Comparison of ENCODE assay signal across 8 cellular contexts in the genomic region with DNA sequence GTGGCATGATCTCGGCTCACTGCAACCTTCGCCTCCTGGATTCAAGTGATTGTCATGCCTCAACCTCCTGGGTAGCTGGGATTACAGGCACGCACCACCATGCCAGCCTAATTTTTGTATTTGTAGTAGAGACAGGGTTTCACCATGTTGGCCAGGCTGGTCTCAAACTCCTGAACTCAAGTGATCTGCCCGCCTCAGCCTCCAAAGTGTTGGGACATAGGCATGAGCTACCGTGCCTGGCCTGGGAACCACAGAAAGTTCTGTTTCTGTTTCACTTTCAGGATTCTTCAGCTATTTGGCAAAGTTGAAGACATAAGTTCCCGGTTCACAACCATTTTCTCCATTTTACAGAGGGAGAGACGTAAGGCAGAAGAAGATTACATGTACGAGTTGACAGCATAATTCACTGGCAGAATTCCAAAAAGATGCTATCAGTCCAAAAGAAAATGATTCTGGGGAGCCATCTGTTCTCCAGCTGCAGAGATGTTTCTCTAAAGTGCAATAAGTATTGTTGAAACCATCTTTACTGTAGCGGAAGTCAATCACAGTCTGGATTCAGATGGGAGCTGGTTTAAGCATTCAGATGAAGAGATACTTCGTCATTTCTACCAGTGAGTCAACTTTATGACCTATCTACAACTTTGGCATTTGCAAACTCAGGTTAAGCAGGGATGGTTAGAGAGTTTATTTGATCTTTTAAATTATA. TPM values are rescaled to one million over a fixed set of nuclear protein-coding genes. Genes with fewer than 3 reads are reported as not detected.
DNase-seq lines count a peak whose midpoint lies in the region; ATAC-seq and TF ChIP-seq lines count a peak whose summit lies in the region.

No MANE protein-coding gene starts in this region.

- peaks cover 15% of the 10 kb centered on the region for H3K4me1 Mint-ChIP-seq in activated CD4-positive, alpha-beta T cell treated with anti-CD3 and anti-CD28 coated beads for 36 hours
- H3K4me1 Mint-ChIP-seq in T-helper 17 cell, result peaks cover 8% of the 10 kb centered on the region
- peaks cover 15% of the 10 kb centered on the region for H3K4me1 Mint-ChIP-seq in stimulated activated naive CD8-positive, alpha-beta T cell treated with anti-CD3 and anti-CD28 coated beads, Interleukin-15, amount 100 ng/mL, for 72 hours

- peak overlapping the region; percentile 77 for H3K27ac Mint-ChIP-seq in activated CD4-positive, alpha-beta T cell treated with anti-CD3 and anti-CD28 coated beads for 36 hours
- H3K27ac Mint-ChIP-seq in T-helper 17 cell, result peak overlapping the region; percentile 79
- H3K27ac Mint-ChIP-seq in stimulated activated naive CD8-positive, alpha-beta T cell treated with anti-CD3 and anti-CD28 coated beads, Interleukin-15, amount 100 ng/mL, for 72 hours, result peak overlapping the region; percentile 8 to 85

- H3K4me3 ChIP-seq in colonic mucosa (no peak overlapping the region), H7 (ENCODE audit: insufficient read depth, low read depth, low read length) (no peak overlapping the region)

- intact Hi-C loops in activated CD4-positive, alpha-beta T cell treated with anti-CD3 and anti-CD28 coated beads for 36 hours (cut with DNase I, micrococcal nuclease), result no loop called here
- intact Hi-C loops in left ventricle myocardium superior (cut with micrococcal nuclease) (no loop called here), colonic mucosa (cut with DNase I) (no loop called here)

- POLR2A ChIA-PET in activated CD4-positive, alpha-beta T cell treated with anti-CD3 and anti-CD28 coated beads for 36 hours (lab: Charles Lee), result interaction anchor here (2.1 kb wide), 1 partner anchor 9 kb away, joined by 11 read pairs; a partner anchor contains a TSS

- H3K27me3 ChIP-seq in colonic mucosa (no peaks in the 10 kb centered on the region), H7 (ENCODE audit: control insufficient read depth, insufficient read depth, low read length) (no peaks in the 10 kb centered on the region)

- ATAC-seq in activated CD4-positive, alpha-beta T cell treated with anti-CD3 and anti-CD28 coated beads for 36 hours, result peak; percentile 78
- peak; percentile 32 for ATAC-seq in T-helper 17 cell
- ATAC-seq in left ventricle myocardium superior, result peak; percentile 31
- peak; percentile 75 for ATAC-seq in stimulated activated naive CD8-positive, alpha-beta T cell treated with anti-CD3 and anti-CD28 coated beads, Interleukin-15, amount 100 ng/mL, for 72 hours

- H3K9me3 Mint-ChIP-seq in activated CD4-positive, alpha-beta T cell treated with anti-CD3 and anti-CD28 coated beads for 36 hours (ENCODE audit: low read depth), result no peaks in the 10 kb centered on the region
- no peaks in the 10 kb centered on the region for H3K9me3 Mint-ChIP-seq in stimulated activated naive CD8-positive, alpha-beta T cell treated with anti-CD3 and anti-CD28 coated beads, Interleukin-15, amount 100 ng/mL, for 72 hours

- CTCF ChIA-PET in activated CD4-positive, alpha-beta T cell treated with anti-CD3 and anti-CD28 coated beads for 36 hours (lab: Charles Lee), result interaction anchor here (0.6 to 1.6 kb wide), 5 partner anchors 8 to 57 kb away, joined by 3 to 8 read pairs (median 5); no protein-coding TSS in a partner anchor

- H3K36me3 ChIP-seq in colonic mucosa, result no peaks in the 10 kb centered on the region
- H3K36me3 ChIP-seq in H7 (replicated peaks; ENCODE audit: control insufficient read depth, insufficient read depth, low read length), result no peaks in the 10 kb centered on the region

- peak overlapping the region; percentile 26 for H3K4me3 Mint-ChIP-seq in activated CD4-positive, alpha-beta T cell treated with anti-CD3 and anti-CD28 coated beads for 36 hours
- peak overlapping the region; percentile 70 for H3K4me3 Mint-ChIP-seq in T-helper 17 cell
- H3K4me3 Mint-ChIP-seq in stimulated activated naive CD8-positive, alpha-beta T cell treated with anti-CD3 and anti-CD28 coated beads, Interleukin-15, amount 100 ng/mL, for 72 hours, result peak overlapping the region; percentile 28 to 53

- H3K36me3 Mint-ChIP-seq in activated CD4-positive, alpha-beta T cell treated with anti-CD3 and anti-CD28 coated beads for 36 hours (ENCODE audit: low read depth), result no peaks in the 10 kb centered on the region
- no peaks in the 10 kb centered on the region for H3K36me3 Mint-ChIP-seq in T-helper 17 cell (ENCODE audit: low read depth)

- H3K9ac ChIP-seq in colonic mucosa (ENCODE audit: low read depth in 2 of 2, low read length in 2 of 2), result no peak overlapping the region

- H3K4me1 ChIP-seq in colonic mucosa, result no peaks in the 10 kb centered on the region

- no peaks in the 10 kb centered on the region for H3K27me3 Mint-ChIP-seq in activated CD4-positive, alpha-beta T cell treated with anti-CD3 and anti-CD28 coated beads for 36 hours
- no peaks in the 10 kb centered on the region for H3K27me3 Mint-ChIP-seq in T-helper 17 cell
- H3K27me3 Mint-ChIP-seq in stimulated activated naive CD8-positive, alpha-beta T cell treated with anti-CD3 and anti-CD28 coated beads, Interleukin-15, amount 100 ng/mL, for 72 hours, result no peaks in the 10 kb centered on the region

- H3K9me3 ChIP-seq in T-helper 17 cell (ENCODE audit: control insufficient read depth, low read length, poor library complexity, severe bottlenecking), result no peaks in the 10 kb centered on the region
- no peaks in the 10 kb centered on the region for H3K9me3 ChIP-seq in colonic mucosa

- peak; percentile 62 for DNase-seq in activated CD4-positive, alpha-beta T cell treated with anti-CD3 and anti-CD28 coated beads for 36 hours
- DNase-seq in activated CD4-positive, alpha-beta T cell treated with anti-CD3 and anti-CD28 coated beads for 4 hours, result no peak
- DNase-seq in T-helper 17 cell (no peak), left ventricle myocardium superior (no peak), colonic mucosa (no peak), NCI-H1105 treated with DMSO at 0.1 percent for 48 hours (lab: John Stamatoyannopoulos, UW) (no peak), H7 (no peak)
- peak; percentile 10 to 31 for DNase-seq in stimulated activated naive CD8-positive, alpha-beta T cell treated with anti-CD3 and anti-CD28 coated beads, Interleukin-15, amount 100 ng/mL, for 72 hours

- H3K27ac ChIP-seq in colonic mucosa, result no peak overlapping the region

- TF ChIP-seq CTCF in colonic mucosa (IDR thresholded peaks at IDR 0.05), result no peak

RNA-seq across cellular contexts. Expression of a gene that starts 8.1 kb away (rescaled TPM):
- total RNA-seq in activated CD4-positive, alpha-beta T cell treated with anti-CD3 and anti-CD28 coated beads for 36 hours, result 10 to 100 TPM; 64.2 to 75.7 TPM
- total RNA-seq in T-helper 17 cell (10 to 100 TPM; 63.8 to 63.9 TPM), left ventricle myocardium superior (19.9 TPM), colonic mucosa (10 to 100 TPM; 39.7 to 53.3 TPM)
- total RNA-seq in H7 (2014; rRNA removed; shearing (Covaris generic)), result 77.2 and 82.4 TPM in 2 replicates

RNA-seq across cellular contexts. Expression of a gene that starts 39.6 kb away (rescaled TPM):
- total RNA-seq in activated CD4-positive, alpha-beta T cell treated with anti-CD3 and anti-CD28 coated beads for 36 hours, result 100 to 1,000 TPM; 113 to 118 TPM
- total RNA-seq in T-helper 17 cell, result 100 to 1,000 TPM; 107 to 130 TPM
- 59.2 TPM for total RNA-seq in left ventricle myocardium superior
- total RNA-seq in colonic mucosa, result 10 to 100 TPM; 70.6 to 86.2 TPM
- 161 and 167 TPM in 2 replicates for total RNA-seq in H7 (2014; rRNA removed; shearing (Covaris generic))

Comparison
In these comparisons a context has a peak if more than half of its experiments do, and no peak if none do; other contexts are left out.
1. DNase-seq: peak in activated CD4-positive, alpha-beta T cell treated with anti-CD3 and anti-CD28 coated beads for 36 hours (single experiment) and stimulated activated naive CD8-positive, alpha-beta T cell treated with anti-CD3 and anti-CD28 coated beads, Interleukin-15, amount 100 ng/mL, for 72 hours (2 of 2); none in activated CD4-positive, alpha-beta T cell treated with anti-CD3 and anti-CD28 coated beads for 4 hours (0 of 2), T-helper 17 cell (0 of 3), left ventricle myocardium superior (single experiment), colonic mucosa (single experiment), NCI-H1105 treated with DMSO at 0.1 percent for 48 hours (single experiment) and H7 (single experiment).
2. Peak in every context shown above with its lines, with median percentiles within 50 percentile points of each other: ATAC-seq, H3K27ac Mint-ChIP-seq and H3K4me3 Mint-ChIP-seq.